ENCODE assay signal across 13 cellular contexts in genomic region chr12:22312336-22312735, GRCh38. TPM values are rescaled to one million over a fixed set of nuclear protein-coding genes. Genes with fewer than 3 reads are reported as not detected.
DNase-seq lines count a peak whose midpoint lies in the region; ATAC-seq and TF ChIP-seq lines count a peak whose summit lies in the region.
"Had no signal": no experiment of that assay in that cellular context is flagged by ENCODE, and none has a peak within 500 bp of the region (broad histone marks: within the 10 kb centered on the region; RNA-seq: fewer than 3 reads in every experiment).

No MANE protein-coding gene starts in this region.

- no peak for TF ChIP-seq CTCF in fibroblast of pulmonary artery (IDR thresholded peaks at IDR 0.05; ENCODE audit: low read length, missing control alignments)
- no peak for TF ChIP-seq CTCF in neural crest cell (conservative IDR thresholded peaks at IDR 0.05)

- H3K4me3 ChIP-seq in fibroblast of pulmonary artery (replicated peaks; ENCODE audit: low read depth, low read length) = no peak overlapping the region
- H3K4me3 ChIP-seq: uterus had no signal

- peaks cover 57% of the 10 kb centered on the region for H3K4me1 Mint-ChIP-seq in neural crest cell
- H3K4me1 Mint-ChIP-seq: activated naive CD8-positive, alpha-beta T cell treated with anti-CD3 and anti-CD28 coated beads, Interleukin-2, amount 50 U/mL, for 24 hours had no signal

- H3K27me3 Mint-ChIP-seq in neural crest cell (ENCODE audit: low read depth) = no peaks in the 10 kb centered on the region
- H3K27me3 Mint-ChIP-seq: activated CD4-positive, alpha-beta memory T cell treated with anti-CD3 and anti-CD28 coated beads for 36 hours had no signal

- peak overlapping the region; percentile 91 for H3K27ac Mint-ChIP-seq in neural crest cell (ENCODE audit: unreplicated experiment)
- H3K27ac Mint-ChIP-seq: activated CD4-positive, alpha-beta memory T cell treated with anti-CD3 and anti-CD28 coated beads for 36 hours; activated naive CD8-positive, alpha-beta T cell treated with anti-CD3 and anti-CD28 coated beads, Interleukin-2, amount 50 U/mL, for 24 hours had no signal

- H3K36me3 Mint-ChIP-seq in neural crest cell (ENCODE audit: low read depth) = peaks cover 27% of the 10 kb centered on the region

- H3K9me3 Mint-ChIP-seq in neural crest cell = peaks cover 13% of the 10 kb centered on the region
- H3K9me3 Mint-ChIP-seq: activated CD4-positive, alpha-beta memory T cell treated with anti-CD3 and anti-CD28 coated beads for 36 hours; activated naive CD8-positive, alpha-beta T cell treated with anti-CD3 and anti-CD28 coated beads, Interleukin-2, amount 50 U/mL, for 24 hours had no signal

- no peak for ATAC-seq in GM18519 (IDR thresholded peaks at IDR 0.05; ENCODE audit: low FRiP score, unreplicated experiment)
- ATAC-seq: activated naive CD8-positive, alpha-beta T cell treated with anti-CD3 and anti-CD28 coated beads, Interleukin-2, amount 50 U/mL, for 24 hours had no signal

- DNase-seq in C1 segment of cervical spinal cord (lab: John Stamatoyannopoulos, UW) = peak in 10 of 14 donors; percentile 11 to 71 (median 50)
- DNase-seq in SK-MEL-5 (ENCODE audit: low read depth, low spot score) = peak; percentile 89
- DNase-seq in fibroblast of pulmonary artery (ENCODE audit: low read depth) = peak; percentile 98
- no peak for DNase-seq in neural crest cell (ENCODE audit: low read depth, low spot score)
- no peak for DNase-seq in NCI-H1105 treated with DMSO at 0.1 percent for 48 hours (lab: John Stamatoyannopoulos, UW)
- DNase-seq in activated effector memory CD4-positive, alpha-beta T cell treated with Interleukin-2 at 50 U/mL for 16 hours = no peak
- no peak for DNase-seq in NCI-H2171 (lab: John Stamatoyannopoulos, UW)
- DNase-seq: activated CD4-positive, alpha-beta memory T cell treated with anti-CD3 and anti-CD28 coated beads for 36 hours; activated naive CD8-positive, alpha-beta T cell treated with anti-CD3 and anti-CD28 coated beads, Interleukin-2, amount 50 U/mL, for 24 hours; NCI-H2081 treated with DMSO at 0.1 percent for 48 hours; uterus had no signal

- peak overlapping the region; percentile 15 for H3K4me3 Mint-ChIP-seq in neural crest cell
- H3K4me3 Mint-ChIP-seq: activated CD4-positive, alpha-beta memory T cell treated with anti-CD3 and anti-CD28 coated beads for 36 hours; activated naive CD8-positive, alpha-beta T cell treated with anti-CD3 and anti-CD28 coated beads, Interleukin-2, amount 50 U/mL, for 24 hours had no signal

- in situ Hi-C loops in SK-MEL-5 (cut with HindIII; ENCODE audit: low pct_unique_long_range_greater_than_20kb, low sequenced_read_pairs) = no loop called here

RNA-seq across cellular contexts. Expression of gene ST8SIA1, which starts 22.2 kb away (rescaled TPM):
- 29.9 and 31.4 TPM in 2 replicates for total RNA-seq in SK-MEL-5 (2014; rRNA removed; shearing (Covaris generic))
- polyA plus RNA-seq in SK-MEL-5 (2015; cell fraction: cytosol; rRNA removed) = 31.7 and 35.0 TPM in 2 replicates
- polyA plus RNA-seq in SK-MEL-5 (2015; cell fraction: nucleus; rRNA removed) = 54.1 and 103 TPM in 2 replicates
- 62.7 and 64.7 TPM in 2 replicates for total RNA-seq in neural crest cell
- polyA plus RNA-seq: BJ had no signal

Comparison
In these comparisons a context has a peak if more than half of its experiments do, and no peak if none do; other contexts are left out.
1. DNase-seq: peak in C1 segment of cervical spinal cord (10 of 14), SK-MEL-5 (single experiment) and fibroblast of pulmonary artery (single experiment); none in neural crest cell (single experiment), NCI-H1105 treated with DMSO at 0.1 percent for 48 hours (single experiment), activated effector memory CD4-positive, alpha-beta T cell treated with Interleukin-2 at 50 U/mL for 16 hours (single experiment) and NCI-H2171 (single experiment).